In the genomic region with DNA sequence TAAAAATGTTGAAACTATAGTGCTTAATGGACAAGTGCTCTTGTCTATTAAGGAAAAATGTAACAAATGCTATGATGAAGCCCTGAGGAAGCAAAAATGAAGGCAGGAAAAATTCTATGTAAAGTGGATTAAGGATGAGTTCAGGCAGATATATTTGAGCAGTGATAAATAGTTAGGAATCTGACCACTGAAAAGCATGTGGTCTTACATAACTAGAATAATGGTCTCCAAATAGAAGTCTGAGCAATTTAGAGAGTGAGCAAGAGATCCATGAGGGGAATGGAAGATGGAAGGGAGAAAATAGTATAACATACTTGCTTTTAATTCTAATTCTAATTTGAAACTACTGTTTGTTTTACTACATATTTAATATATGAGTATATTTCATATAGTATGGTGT, we compare ENCODE assay signal across 10 cellular contexts.
"Had no signal": no experiment of that assay in that cellular context is flagged by ENCODE, and none has a peak within 500 bp of the region (broad histone marks: within the 10 kb centered on the region; RNA-seq: fewer than 3 reads in every experiment).

No MANE protein-coding gene starts in this region.

- H3K4me1 ChIP-seq: HAP-1 had no signal

- H3K4me2 ChIP-seq: GM23338 had no signal

- H3K9me3 ChIP-seq: HAP-1 had no signal

- H2AFZ ChIP-seq: GM23248, GM23338 had no signal

- DNase-seq: GM23248, GOT3, H7, H9, HCEC 1CT, HFFc6 had no signal

- H3K4me3 ChIP-seq: GM23248, GM23338, HAP-1 had no signal

- H3K36me3 ChIP-seq: HAP-1 had no signal

- FAIRE-seq: H1, H54 had no signal

- H3K9ac ChIP-seq: GM23248 had no signal

- H3K27ac ChIP-seq: GM23248 had no signal
